ENCODE assay signal across 18 cellular contexts in genomic region chr2:177929662-177930522, GRCh38.
DNase-seq lines count a peak whose midpoint lies in the region; ATAC-seq and TF ChIP-seq lines count a peak whose summit lies in the region.
"Had no signal": no experiment of that assay in that cellular context is flagged by ENCODE, and none has a peak within 500 bp of the region (broad histone marks: within the 10 kb centered on the region; RNA-seq: fewer than 3 reads in every experiment).

No MANE protein-coding gene starts in this region.

- DNase-seq in NCI-H1092 treated with DMSO at 0.1 percent for 48 hours (lab: John Stamatoyannopoulos, UW) (peak; percentile 15), NCI-H1092 (lab: John Stamatoyannopoulos, UW) (no peak), NCI-H1417 treated with DMSO at 0.1 percent for 48 hours (lab: John Stamatoyannopoulos, UW) (peak; percentile 17), NCI-H82 (lab: John Stamatoyannopoulos, UW) (peak; percentile 58), epithelial cell of esophagus (ENCODE audit: low read depth) (peak; percentile 16), germinal center (ENCODE audit: low spot score) (no peak), NCI-H510A (lab: John Stamatoyannopoulos, UW) (no peak)
- DNase-seq: 8988T; CD4-positive, alpha-beta memory T cell; GF-D8; GOT3; NCI-H1048; NCI-H187 treated with DMSO at 0.1 percent for 48 hours; NCI-H524 treated with DMSO at 0.1 percent for 48 hours; SK-N-SH; T-helper 1 cell; T1000 had no signal

- no peak for TF ChIP-seq CTCF in epithelial cell of esophagus (IDR thresholded peaks at IDR 0.05; ENCODE audit: insufficient read depth, low read depth, low read length, missing control alignments)

- no peak for ATAC-seq in GM19035 (IDR thresholded peaks at IDR 0.05; ENCODE audit: unreplicated experiment)

- H3K4me3 ChIP-seq in epithelial cell of esophagus (ENCODE audit: low read length): no peak overlapping the region

Comparison
In these comparisons a context has a peak if more than half of its experiments do, and no peak if none do; other contexts are left out.
1. DNase-seq: peak in NCI-H1092 treated with DMSO at 0.1 percent for 48 hours (single experiment), NCI-H1417 treated with DMSO at 0.1 percent for 48 hours (single experiment), NCI-H82 (single experiment) and epithelial cell of esophagus (single experiment); none in NCI-H1092 (single experiment), germinal center (single experiment) and NCI-H510A (single experiment).